2 cellular contexts compared by ENCODE assay signal in genomic region chr10:133098426-133099124, GRCh38.
A peak's percentile ranks its signal among the peaks of the same experiment; 100 is the strongest.
TF ChIP-seq lines count a peak whose summit lies in the region.

No MANE protein-coding gene starts in this region.

TF ChIP-seq in HEK293T, 16 proteins besides CTCF, POLR2A, EP300 and RAD21:
- TF ChIP-seq SUZ12 (IDR thresholded peaks at IDR 0.05): no peak
- TF ChIP-seq L3MBTL2 (conservative IDR thresholded peaks at IDR 0.05): peak; percentile 53

TF ChIP-seq in H1, 55 proteins besides CTCF, POLR2A, EP300 and RAD21:
- TF ChIP-seq SP2 (IDR thresholded peaks at IDR 0.05; ENCODE audit: low read length) (no peak), E2F6 (IDR thresholded peaks at IDR 0.05) (peak; percentile 88), MAX (IDR thresholded peaks at IDR 0.05) (peak; percentile 93)
